In the genomic region with DNA sequence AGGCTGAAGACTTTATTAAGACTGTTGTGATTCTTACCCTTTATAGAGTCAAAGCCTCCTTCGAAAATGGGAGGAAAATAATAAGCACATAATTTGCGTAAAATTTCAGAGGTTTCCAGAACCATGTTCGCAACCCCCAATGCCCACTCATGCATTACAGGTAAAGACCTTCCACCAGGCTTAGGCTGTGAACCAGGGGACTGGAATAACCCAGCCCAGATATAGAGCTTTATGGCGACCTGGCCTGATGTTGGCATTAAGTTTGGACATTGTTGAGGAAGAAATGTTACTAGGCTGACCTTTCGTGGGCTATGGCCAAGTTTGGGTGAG, we compare ENCODE assay signal across 16 cellular contexts.
"Had no signal": no experiment of that assay in that cellular context is flagged by ENCODE, and none has a peak within 500 bp of the region (broad histone marks: within the 10 kb centered on the region; RNA-seq: fewer than 3 reads in every experiment).

No MANE protein-coding gene starts in this region.

- H3K9me3 ChIP-seq: right atrium auricular region, tibial nerve had no signal

- H3K4me3 ChIP-seq: right atrium auricular region, tibial nerve had no signal

- ATAC-seq: activated naive CD4-positive, alpha-beta T cell treated with anti-CD3 and anti-CD28 coated beads, Interleukin-2, amount 50 U/mL, for 72 hours; esophagus mucosa; naive thymus-derived CD8-positive, alpha-beta T cell had no signal

- FAIRE-seq: colon, endometrium had no signal

- DNase-seq: activated CD4-positive, alpha-beta T cell treated with anti-CD3 and anti-CD28 coated beads for 1 hour; activated CD4-positive, alpha-beta T cell treated with anti-CD3 and anti-CD28 coated beads, Interleukin-2, amount 50 U/mL, for 48 hours; activated effector memory CD4-positive, alpha-beta T cell treated with Interleukin-2 at 50 U/mL for 16 hours; caudate nucleus; islet precursor cell; naive thymus-derived CD8-positive, alpha-beta T cell; stimulated activated CD4-positive, alpha-beta T cell treated with anti-CD3 and anti-CD28 coated beads, Interleukin-2, amount 100 ng/mL, for 48 hours; stimulated activated naive CD4-positive, alpha-beta T cell; substantia nigra had no signal

- H3K36me3 ChIP-seq: right atrium auricular region, tibial nerve had no signal

- H3K27ac ChIP-seq: right atrium auricular region, tibial nerve, VCaP had no signal

- H3K27me3 ChIP-seq: right atrium auricular region, tibial nerve had no signal
